In the genomic region with DNA sequence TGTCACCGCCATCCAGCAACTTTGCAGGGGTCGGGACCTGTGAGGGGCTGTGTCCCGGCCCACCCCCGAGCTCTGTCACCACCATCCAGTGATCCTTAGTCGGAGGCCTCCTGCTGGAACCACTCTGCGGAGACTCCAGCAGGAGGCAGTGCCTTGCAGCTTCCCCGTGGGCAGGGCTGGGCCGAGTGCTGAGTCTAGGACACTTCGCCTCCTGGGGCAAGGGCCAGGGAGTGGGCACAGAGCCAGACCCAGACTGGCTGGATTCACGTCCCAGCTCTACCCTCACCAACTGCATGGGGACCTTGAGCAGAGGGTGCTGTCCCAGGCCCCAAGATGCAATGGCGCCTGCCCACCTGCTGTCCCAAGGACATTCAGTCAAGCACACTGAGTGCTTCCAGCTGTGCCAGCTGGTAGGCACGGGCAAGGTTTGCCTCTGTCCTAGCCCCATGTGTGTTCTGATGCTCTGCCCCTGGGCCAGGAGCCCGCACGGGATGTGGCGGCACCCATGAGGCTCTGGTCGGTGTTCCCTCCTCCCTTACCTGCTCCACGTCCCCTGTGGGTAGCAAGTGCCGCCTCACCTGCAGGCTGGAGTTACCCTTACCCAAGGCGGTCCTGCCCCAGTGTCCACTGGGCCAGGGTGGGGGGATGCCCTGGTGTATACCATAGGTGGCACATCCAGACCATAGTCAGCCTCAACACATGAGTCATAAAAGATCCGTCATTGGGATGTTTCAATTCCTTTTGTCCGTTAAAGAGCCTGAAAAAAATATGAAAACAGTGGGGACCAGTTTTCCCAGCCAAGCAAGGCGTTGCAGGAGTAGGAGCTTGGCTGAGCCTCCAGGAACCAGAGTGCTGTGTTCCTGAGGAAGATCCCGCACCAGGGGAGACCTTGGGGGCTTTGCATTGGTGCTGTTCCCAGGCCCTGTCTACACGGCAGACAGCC, we compare ENCODE assay signal across 19 cellular contexts. TPM values are rescaled to one million over a fixed set of nuclear protein-coding genes. Genes with fewer than 3 reads are reported as not detected.
DNase-seq lines count a peak whose midpoint lies in the region; ATAC-seq, FAIRE-seq and TF ChIP-seq lines count a peak whose summit lies in the region.
"Had no signal": no experiment of that assay in that cellular context is flagged by ENCODE, and none has a peak within 500 bp of the region (broad histone marks: within the 10 kb centered on the region; RNA-seq: fewer than 3 reads in every experiment).

No MANE protein-coding gene starts in this region.

- H2AFZ ChIP-seq in K562 (ENCODE audit: low read depth, low read length): no peak overlapping the region

- H3K4me1 Mint-ChIP-seq in neural crest cell: peaks cover 10% of the 10 kb centered on the region

- H3K27me3 ChIP-seq in K562 (ENCODE audit: control insufficient read depth in 2 of 2, insufficient read depth in 2 of 2, low read length in 2 of 2): no peaks in the 10 kb centered on the region
- H3K27me3 ChIP-seq: cardiac muscle cell had no signal

- H3K27ac Mint-ChIP-seq in neural crest cell (ENCODE audit: unreplicated experiment): no peak overlapping the region
- H3K27ac Mint-ChIP-seq: activated CD4-positive, alpha-beta T cell treated with anti-CD3 and anti-CD28 coated beads for 36 hours had no signal

- DNase-seq in EH (ENCODE audit: low read depth): peak; percentile 7
- DNase-seq in K562 (ENCODE audit: extremely low read depth in 1 of 4, low spot score in 3 of 4): no peak
- no peak for DNase-seq in neural crest cell (ENCODE audit: low read depth, low spot score)
- DNase-seq in DMS153 treated with DMSO at 0.1 percent for 48 hours (lab: John Stamatoyannopoulos, UW; ENCODE audit: unreplicated experiment): no peak
- no peak for DNase-seq in inferior parietal cortex (ENCODE audit: extremely low spot score)
- no peak for DNase-seq in AML-193 (lab: John Stamatoyannopoulos, UW)
- DNase-seq: activated CD4-positive, alpha-beta T cell treated with anti-CD3 and anti-CD28 coated beads for 36 hours; activated CD8-positive, alpha-beta memory T cell treated with anti-CD3 and anti-CD28 coated beads, Interleukin-2, amount 50 U/mL, for 48 hours; activated naive CD4-positive, alpha-beta T cell treated with anti-CD3 and anti-CD28 coated beads, Interleukin-2, amount 10 ng/mL, durations not matched to agents 7 days and 5 days; mammary epithelial cell; natural killer cell; NCI-H1417 treated with DMSO at 0.1 percent for 48 hours; retina; stimulated activated CD4-positive, alpha-beta T cell treated with anti-CD3 and anti-CD28 coated beads, Interleukin-2, amount 100 ng/mL, for 24 hours had no signal

- peaks cover 82% of the 10 kb centered on the region for H3K79me2 ChIP-seq in K562 (ENCODE audit: control insufficient read depth, insufficient read depth, low read length)

- H3K9me1 ChIP-seq in K562 (ENCODE audit: control insufficient read depth, insufficient read depth, low read length): peaks cover 11% of the 10 kb centered on the region

- no peak for TF ChIP-seq RAD21 in K562 (CRISPR knock-in tag; conservative IDR thresholded peaks at IDR 0.05 in 1 of 2, IDR thresholded peaks at IDR 0.05 in 1 of 2)

- H4K20me1 ChIP-seq in K562 (replicated peaks; ENCODE audit: control insufficient read depth, insufficient read depth, low read length): peaks cover 63% of the 10 kb centered on the region

- no peaks in the 10 kb centered on the region for H3K9me3 Mint-ChIP-seq in neural crest cell
- H3K9me3 Mint-ChIP-seq: activated naive CD4-positive, alpha-beta T cell treated with anti-CD3 and anti-CD28 coated beads, Interleukin-2, amount 10 ng/mL, durations not matched to agents 7 days and 5 days; natural killer cell had no signal

- H3K36me3 Mint-ChIP-seq in neural crest cell (ENCODE audit: low read depth): peaks cover 2% of the 10 kb centered on the region
- H3K36me3 Mint-ChIP-seq: natural killer cell had no signal

- no peak for TF ChIP-seq EP300 in K562 (IDR thresholded peaks at IDR 0.05; ENCODE audit: low read length)

- H3K9me3 ChIP-seq in K562 (replicated peaks; ENCODE audit: control insufficient read depth, insufficient read depth, low read depth, low read length): no peaks in the 10 kb centered on the region

- no peak overlapping the region for H3K4me2 ChIP-seq in K562 (ENCODE audit: insufficient read depth, low read length)

- no peak for TF ChIP-seq POLR2A in K562 (conservative IDR thresholded peaks at IDR 0.05)

- WGBS in K562 (ENCODE audit: insufficient coverage, low coverage, missing lambda C conversion rate): 88% methylated on average over 24 of the region's 24 CpGs

- in situ Hi-C loops in K562 (cut with MboI): no loop called here

- H3K36me3 ChIP-seq in K562 (ENCODE audit: control insufficient read depth, insufficient read depth, low read length): peaks cover 36% of the 10 kb centered on the region; the same call in 2 of the 3 replicates
- H3K36me3 ChIP-seq: cardiac muscle cell had no signal

- H3K4me3 ChIP-seq in K562: no peak overlapping the region
- H3K4me3 ChIP-seq: cardiac muscle cell had no signal

- TF ChIP-seq CTCF in K562 (IDR thresholded peaks at IDR 0.05 in 2 of 3, conservative IDR thresholded peaks at IDR 0.05 in 1 of 3; ENCODE audit: insufficient read depth in 2 of 3, low read depth in 1 of 3, low read length in 3 of 3) (no peak), neural crest cell (conservative IDR thresholded peaks at IDR 0.05) (no peak)

- FAIRE-seq in K562 (lab: Jason Lieb, UNC): no peak
- FAIRE-seq: endometrium, GM19239 had no signal

- H3K4me3 Mint-ChIP-seq in neural crest cell: peak overlapping the region; percentile 27
- H3K4me3 Mint-ChIP-seq: activated CD4-positive, alpha-beta T cell treated with anti-CD3 and anti-CD28 coated beads for 36 hours; activated naive CD4-positive, alpha-beta T cell treated with anti-CD3 and anti-CD28 coated beads, Interleukin-2, amount 10 ng/mL, durations not matched to agents 7 days and 5 days; natural killer cell had no signal

- intact Hi-C loops in K562 (cut with micrococcal nuclease): no loop called here

- POLR2A ChIA-PET in K562 (lab: Yijun Ruan, JAX): interaction anchor here (0.5 to 1.0 kb wide), 5 partner anchors 11 to 403 kb away, joined by 3 to 5 read pairs (median 3); no protein-coding TSS in a partner anchor

- CTCF ChIA-PET in K562 (lab: Yijun Ruan, JAX; ENCODE audit: low intra/inter-chr PET ratio): no interaction called here

- no peak overlapping the region for H3K27ac ChIP-seq in K562 (ENCODE audit: extremely low read depth, low read depth, low read length)
- H3K27ac ChIP-seq: cardiac muscle cell, HL-60 had no signal

- ATAC-seq in K562: 0 out of 3 replicates have a peak, but pooled peaks have one; percentile 23
- ATAC-seq: activated CD4-positive, alpha-beta T cell treated with anti-CD3 and anti-CD28 coated beads for 36 hours; natural killer cell had no signal

- BruUV-seq in K562 (replicated peaks; lab: Mats Ljungman, UMichigan): no TSS peak

- peaks cover 11 to 72% of the 10 kb centered on the region in 2 experiments; a peak in 4 of 5 replicates for H3K4me1 ChIP-seq in K562 (replicated peaks in 1 of 2; ENCODE audit: control insufficient read depth in 2 of 2, insufficient read depth in 2 of 2, low read length in 2 of 2)

- no peaks in the 10 kb centered on the region for H3K27me3 Mint-ChIP-seq in neural crest cell (ENCODE audit: low read depth)
- H3K27me3 Mint-ChIP-seq: activated CD4-positive, alpha-beta T cell treated with anti-CD3 and anti-CD28 coated beads for 36 hours; activated naive CD4-positive, alpha-beta T cell treated with anti-CD3 and anti-CD28 coated beads, Interleukin-2, amount 10 ng/mL, durations not matched to agents 7 days and 5 days had no signal

- peak overlapping the region in 1 of 2 experiments; percentile 76; a peak in 2 of 4 replicates for H3K9ac ChIP-seq in K562 (ENCODE audit: insufficient read depth in 1 of 2, low read depth in 2 of 2, low read length in 2 of 2)

RNA-seq across cellular contexts. Expression of a gene that starts 7.4 kb away (rescaled TPM):
- 50.6 and 186 TPM in 2 replicates for total RNA-seq in K562 (2011; cell fraction: chromatin; rRNA removed; ENCODE audit: low replicate concordance)
- 95.1 and 105 TPM in 2 replicates for total RNA-seq in K562 (2011; cell fraction: nucleolus; rRNA removed)
- 50.0 and 65.9 TPM in 2 replicates for total RNA-seq in K562 (2011; cell fraction: nucleoplasm; rRNA removed)
- total RNA-seq in K562 (2014; rRNA removed) (24.1 and 42.2 TPM in 2 replicates), K562 (2014; rRNA removed; fragmentation: Illumina TruSeq; extraction: Trizol) (5.0 and 5.7 TPM in 2 replicates), K562 (2015; rRNA removed; fragmentation: Illumina TruSeq; extraction: Trizol) (18.0 and 22.3 TPM in 2 replicates), K562 (2021) (45.4 and 48.0 TPM in 2 replicates), neural crest cell (63.2 and 67.8 TPM in 2 replicates)
- polyA plus RNA-seq in K562 (2011; rRNA removed) (22.2 and 37.4 TPM in 2 replicates), K562 (2014; fragmentation: Illumina TruSeq; extraction: Trizol) (21.6 and 40.6 TPM in 2 replicates), K562 (2014; fragmentation: Nextera tagmentation; extraction: Ambion mirVana) (under 1 TPM; 0.18 to 0.28 TPM), K562 (2014; rRNA removed) (23.6 and 30.6 TPM in 2 replicates)
- 18.2 and 33.8 TPM in 2 replicates for polyA plus RNA-seq in K562 (2011; cell fraction: cytosol; rRNA removed)
- polyA plus RNA-seq in K562 (2011; cell fraction: nucleus; rRNA removed): 112 and 152 TPM in 2 replicates
- polyA plus RNA-seq in K562 (2012): 39.8 and 40.4 TPM in 2 replicates
- polyA minus RNA-seq in K562 (2011; rRNA and poly(A)+ RNA removed): 6.9 and 8.2 TPM in 2 replicates
- 32.1 and 44.7 TPM in 2 replicates for polyA minus RNA-seq in K562 (2011; cell fraction: cytosol; rRNA and poly(A)+ RNA removed)
- polyA minus RNA-seq in K562 (2011; cell fraction: nucleus; rRNA and poly(A)+ RNA removed): 18.8 and 33.2 TPM in 2 replicates

RNA-seq across cellular contexts. Expression of a gene that starts 13.0 kb away (rescaled TPM):
- total RNA-seq in K562 (2011; cell fraction: chromatin; rRNA removed; ENCODE audit: low replicate concordance): 1.7 and 7.3 TPM in 2 replicates
- 15.4 and 16.5 TPM in 2 replicates for total RNA-seq in K562 (2011; cell fraction: nucleolus; rRNA removed)
- total RNA-seq in K562 (2011; cell fraction: nucleoplasm; rRNA removed): 6.7 and 6.9 TPM in 2 replicates
- 47.2 and 58.7 TPM in 2 replicates for total RNA-seq in K562 (2014; rRNA removed)
- total RNA-seq in K562 (2014; rRNA removed; fragmentation: Illumina TruSeq; extraction: Trizol): 1.1 and 1.8 TPM in 2 replicates
- total RNA-seq in K562 (2015; rRNA removed; fragmentation: Illumina TruSeq; extraction: Trizol): 10.4 and 10.6 TPM in 2 replicates
- 21.4 and 31.0 TPM in 2 replicates for total RNA-seq in K562 (2021)
- polyA plus RNA-seq in K562 (2011; rRNA removed): 5.1 and 6.3 TPM in 2 replicates
- polyA plus RNA-seq in K562 (2011; cell fraction: cytosol; rRNA removed): 7.6 and 28.6 TPM in 2 replicates
- 4.8 and 12.7 TPM in 2 replicates for polyA plus RNA-seq in K562 (2011; cell fraction: nucleus; rRNA removed)
- 15.9 and 28.3 TPM in 2 replicates for polyA plus RNA-seq in K562 (2012)
- 1.2 and 8.2 TPM in 2 replicates for polyA plus RNA-seq in K562 (2014; fragmentation: Illumina TruSeq; extraction: Trizol)
- under 1 TPM; 0.14 to 0.15 TPM for polyA plus RNA-seq in K562 (2014; fragmentation: Nextera tagmentation; extraction: Ambion mirVana)
- polyA plus RNA-seq in K562 (2014; rRNA removed): 31.2 and 32.8 TPM in 2 replicates
- 1.1 and 2.0 TPM in 2 replicates for polyA minus RNA-seq in K562 (2011; rRNA and poly(A)+ RNA removed)
- 10.9 and 15.2 TPM in 2 replicates for polyA minus RNA-seq in K562 (2011; cell fraction: cytosol; rRNA and poly(A)+ RNA removed)
- 5.5 and 6.3 TPM in 2 replicates for polyA minus RNA-seq in K562 (2011; cell fraction: nucleus; rRNA and poly(A)+ RNA removed)
- total RNA-seq in neural crest cell: 12.0 and 12.8 TPM in 2 replicates

RNA-seq across cellular contexts. Expression of a gene that starts 25.5 kb away (rescaled TPM):
- total RNA-seq in K562 (2011; cell fraction: chromatin; rRNA removed; ENCODE audit: low replicate concordance): not detected in 2 replicates
- not detected in 2 replicates for total RNA-seq in K562 (2011; cell fraction: nucleolus; rRNA removed)
- not detected in 2 replicates for total RNA-seq in K562 (2011; cell fraction: nucleoplasm; rRNA removed)
- not detected in 2 replicates for total RNA-seq in K562 (2014; rRNA removed)
- total RNA-seq in K562 (2014; rRNA removed; fragmentation: Illumina TruSeq; extraction: Trizol): not detected in 2 replicates
- total RNA-seq in K562 (2015; rRNA removed; fragmentation: Illumina TruSeq; extraction: Trizol): 0.26 TPM in 1 of 2 replicates, not detected in the other
- 0.29 and 0.66 TPM in 2 replicates for total RNA-seq in K562 (2021)
- not detected in 2 replicates for polyA plus RNA-seq in K562 (2011; rRNA removed)
- not detected in 2 replicates for polyA plus RNA-seq in K562 (2011; cell fraction: cytosol; rRNA removed)
- 0.53 TPM in 1 of 2 replicates, not detected in the other for polyA plus RNA-seq in K562 (2011; cell fraction: nucleus; rRNA removed)
- polyA plus RNA-seq in K562 (2012): 0.44 and 0.68 TPM in 2 replicates
- polyA plus RNA-seq in K562 (2014; fragmentation: Illumina TruSeq; extraction: Trizol): not detected in 2 replicates
- not detected for polyA plus RNA-seq in K562 (2014; fragmentation: Nextera tagmentation; extraction: Ambion mirVana)
- not detected in 2 replicates for polyA plus RNA-seq in K562 (2014; rRNA removed)
- polyA minus RNA-seq in K562 (2011; rRNA and poly(A)+ RNA removed): not detected in 2 replicates
- not detected in 2 replicates for polyA minus RNA-seq in K562 (2011; cell fraction: cytosol; rRNA and poly(A)+ RNA removed)
- polyA minus RNA-seq in K562 (2011; cell fraction: nucleus; rRNA and poly(A)+ RNA removed): not detected in 2 replicates
- total RNA-seq in neural crest cell: 1.1 and 2.0 TPM in 2 replicates
- polyA plus RNA-seq: mammary epithelial cell had no signal

RNA-seq across cellular contexts. Expression of a gene that starts 30.2 kb away (rescaled TPM):
- not detected in 2 replicates for total RNA-seq in K562 (2011; cell fraction: chromatin; rRNA removed; ENCODE audit: low replicate concordance)
- not detected in 2 replicates for total RNA-seq in K562 (2011; cell fraction: nucleolus; rRNA removed)
- total RNA-seq in K562 (2011; cell fraction: nucleoplasm; rRNA removed): not detected in 2 replicates
- not detected in 2 replicates for total RNA-seq in K562 (2014; rRNA removed)
- total RNA-seq in K562 (2014; rRNA removed; fragmentation: Illumina TruSeq; extraction: Trizol): not detected in 2 replicates
- total RNA-seq in K562 (2015; rRNA removed; fragmentation: Illumina TruSeq; extraction: Trizol): not detected in 2 replicates
- not detected in 2 replicates for total RNA-seq in K562 (2021)
- polyA plus RNA-seq in K562 (2011; rRNA removed): not detected in 2 replicates
- not detected in 2 replicates for polyA plus RNA-seq in K562 (2011; cell fraction: cytosol; rRNA removed)
- polyA plus RNA-seq in K562 (2011; cell fraction: nucleus; rRNA removed): not detected in 2 replicates
- polyA plus RNA-seq in K562 (2012): not detected in 2 replicates
- not detected in 2 replicates for polyA plus RNA-seq in K562 (2014; fragmentation: Illumina TruSeq; extraction: Trizol)
- polyA plus RNA-seq in K562 (2014; fragmentation: Nextera tagmentation; extraction: Ambion mirVana): not detected
- not detected in 2 replicates for polyA plus RNA-seq in K562 (2014; rRNA removed)
- not detected in 2 replicates for polyA minus RNA-seq in K562 (2011; rRNA and poly(A)+ RNA removed)
- not detected in 2 replicates for polyA minus RNA-seq in K562 (2011; cell fraction: cytosol; rRNA and poly(A)+ RNA removed)
- polyA minus RNA-seq in K562 (2011; cell fraction: nucleus; rRNA and poly(A)+ RNA removed): not detected in 2 replicates
- total RNA-seq in neural crest cell: not detected in 2 replicates
- total RNA-seq: activated CD4-positive, alpha-beta T cell treated with anti-CD3 and anti-CD28 coated beads for 36 hours; cardiac muscle cell; natural killer cell had no signal
- polyA plus RNA-seq: cardiac muscle cell, mammary epithelial cell, thymus had no signal

RNA-seq across cellular contexts. Expression of a gene that starts 33.1 kb away (rescaled TPM):
- 2.1 and 3.1 TPM in 2 replicates for total RNA-seq in K562 (2011; cell fraction: chromatin; rRNA removed; ENCODE audit: low replicate concordance)
- 3.2 and 3.8 TPM in 2 replicates for total RNA-seq in K562 (2011; cell fraction: nucleolus; rRNA removed)
- 3.5 and 8.2 TPM in 2 replicates for total RNA-seq in K562 (2011; cell fraction: nucleoplasm; rRNA removed)
- total RNA-seq in K562 (2014; rRNA removed): 0.45 and 1.2 TPM in 2 replicates
- total RNA-seq in K562 (2014; rRNA removed; fragmentation: Illumina TruSeq; extraction: Trizol): 0.73 and 1.1 TPM in 2 replicates
- not detected in 2 replicates for total RNA-seq in K562 (2015; rRNA removed; fragmentation: Illumina TruSeq; extraction: Trizol)
- total RNA-seq in K562 (2021): 1.1 and 1.4 TPM in 2 replicates
- 12.3 and 12.9 TPM in 2 replicates for polyA plus RNA-seq in K562 (2011; rRNA removed)
- 9.2 and 18.1 TPM in 2 replicates for polyA plus RNA-seq in K562 (2011; cell fraction: cytosol; rRNA removed)
- polyA plus RNA-seq in K562 (2011; cell fraction: nucleus; rRNA removed): 3.3 and 7.5 TPM in 2 replicates
- 2.3 and 5.3 TPM in 2 replicates for polyA plus RNA-seq in K562 (2012)
- polyA plus RNA-seq in K562 (2014; fragmentation: Illumina TruSeq; extraction: Trizol): 2.9 and 3.0 TPM in 2 replicates
- polyA plus RNA-seq in K562 (2014; fragmentation: Nextera tagmentation; extraction: Ambion mirVana): 1 to 10 TPM in 1 of 2 experiments, under 1 TPM in 1; 0.86 to 1.8 TPM
- 0.77 and 1.6 TPM in 2 replicates for polyA plus RNA-seq in K562 (2014; rRNA removed)
- polyA minus RNA-seq in K562 (2011; rRNA and poly(A)+ RNA removed): 3.8 and 4.3 TPM in 2 replicates
- 2.2 and 5.2 TPM in 2 replicates for polyA minus RNA-seq in K562 (2011; cell fraction: cytosol; rRNA and poly(A)+ RNA removed)
- polyA minus RNA-seq in K562 (2011; cell fraction: nucleus; rRNA and poly(A)+ RNA removed): 1.7 TPM in 1 of 2 replicates, not detected in the other
- not detected in 2 replicates for total RNA-seq in neural crest cell
